ENCODE assay signal across 1 cellular context in the genomic region with DNA sequence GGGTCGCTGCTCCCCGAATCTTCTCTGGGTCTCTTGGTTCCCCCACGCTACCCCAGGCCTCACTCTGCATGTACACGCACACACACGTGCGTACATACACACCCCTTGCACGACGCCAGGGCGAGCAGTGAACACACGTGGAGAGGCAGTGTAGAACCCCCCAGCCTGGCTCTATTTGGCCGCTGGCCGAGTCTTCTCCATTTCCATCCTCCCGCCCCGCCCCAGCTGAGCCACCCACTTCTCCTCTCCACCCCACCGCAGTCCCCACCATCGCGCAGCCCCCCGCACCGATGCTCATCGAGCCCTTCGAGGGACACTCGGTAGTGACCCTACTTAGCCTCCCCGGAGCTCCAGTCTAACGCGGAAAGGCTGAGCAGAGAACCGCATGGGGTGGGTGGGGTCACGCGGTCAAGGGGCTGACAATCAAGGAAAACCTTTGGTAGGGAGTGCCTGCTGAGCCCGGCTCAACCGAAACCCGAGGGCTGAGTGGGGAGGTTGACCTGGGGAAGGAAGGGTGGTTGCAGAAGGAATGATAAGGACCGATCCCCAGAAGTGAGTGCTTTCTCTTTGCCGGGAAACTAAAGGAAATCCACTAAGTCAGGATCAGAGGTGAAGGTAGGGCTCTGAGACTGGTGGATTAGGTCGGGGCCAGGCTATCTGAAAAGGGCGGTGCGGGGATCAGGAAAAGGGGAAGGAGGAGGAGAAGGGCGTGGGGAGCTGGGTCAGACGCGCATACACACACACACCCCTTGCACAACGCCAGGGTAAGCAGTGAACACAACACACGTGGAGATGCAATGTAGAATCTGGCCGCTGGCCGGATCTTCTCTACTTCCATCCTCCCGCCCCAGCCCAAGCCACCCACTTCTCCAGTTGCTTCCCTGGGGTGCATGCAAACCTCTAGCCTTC.
TF ChIP-seq lines count a peak whose summit lies in the region.

No MANE protein-coding gene starts in this region.

TF ChIP-seq in K562, 482 proteins besides CTCF, POLR2A, EP300 and RAD21:
- TF ChIP-seq CBFA2T2 (conservative IDR thresholded peaks at IDR 0.05) (no peak), ZC3H4 (CRISPR knock-in tag; IDR thresholded peaks at IDR 0.05; ENCODE audit: borderline replicate concordance) (no peak), TSC22D4 (tag; IDR thresholded peaks at IDR 0.05) (no peak), ATF7 (IDR thresholded peaks at IDR 0.05) (no peak), TAF15 (IDR thresholded peaks at IDR 0.05; ENCODE audit: low read depth, low read length) (no peak), KAT8 (IDR thresholded peaks at IDR 0.05; ENCODE audit: low read depth) (no peak), STAT5B (CRISPR knock-in tag; IDR thresholded peaks at IDR 0.05) (no peak), IFI16 (CRISPR knock-in tag; IDR thresholded peaks at IDR 0.05) (no peak), CEBPB (tag; IDR thresholded peaks at IDR 0.05) (peak; percentile 73), BRCA1 (IDR thresholded peaks at IDR 0.05) (no peak), BRCA1 (CRISPR knock-in tag; IDR thresholded peaks at IDR 0.05) (no peak), SIN3B (IDR thresholded peaks at IDR 0.05; ENCODE audit: low read depth) (no peak), HLTF (IDR thresholded peaks at IDR 0.05) (no peak), L3MBTL2 (IDR thresholded peaks at IDR 0.05) (no peak), BHLHE40 (IDR thresholded peaks at IDR 0.05; ENCODE audit: low read length) (no peak), HDAC6 (IDR thresholded peaks at IDR 0.05; ENCODE audit: low read depth, low read length) (no peak), CREM (IDR thresholded peaks at IDR 0.05; ENCODE audit: low read depth) (peak; percentile 29; the same call in 1 of the 2 replicates), PTBP1 (IDR thresholded peaks at IDR 0.05; ENCODE audit: low read depth, low read length) (no peak), MYC (IDR thresholded peaks at IDR 0.05; ENCODE audit: low read depth, low read length) (peak; percentile 45; the same call in 1 of the 2 replicates), MYC (CRISPR knock-in tag; IDR thresholded peaks at IDR 0.05; ENCODE audit: borderline replicate concordance, low read depth) (no peak), DMBX1 (CRISPR knock-in tag; IDR thresholded peaks at IDR 0.05; ENCODE audit: borderline replicate concordance) (no peak), NRF1 (conservative IDR thresholded peaks at IDR 0.05 in 1 of 2, IDR thresholded peaks at IDR 0.05 in 1 of 2) (peak; percentile 22 to 32; a peak in 2 of 4 replicates), GATAD2A (IDR thresholded peaks at IDR 0.05) (no peak)
- TF ChIP-seq, protein P1, sequence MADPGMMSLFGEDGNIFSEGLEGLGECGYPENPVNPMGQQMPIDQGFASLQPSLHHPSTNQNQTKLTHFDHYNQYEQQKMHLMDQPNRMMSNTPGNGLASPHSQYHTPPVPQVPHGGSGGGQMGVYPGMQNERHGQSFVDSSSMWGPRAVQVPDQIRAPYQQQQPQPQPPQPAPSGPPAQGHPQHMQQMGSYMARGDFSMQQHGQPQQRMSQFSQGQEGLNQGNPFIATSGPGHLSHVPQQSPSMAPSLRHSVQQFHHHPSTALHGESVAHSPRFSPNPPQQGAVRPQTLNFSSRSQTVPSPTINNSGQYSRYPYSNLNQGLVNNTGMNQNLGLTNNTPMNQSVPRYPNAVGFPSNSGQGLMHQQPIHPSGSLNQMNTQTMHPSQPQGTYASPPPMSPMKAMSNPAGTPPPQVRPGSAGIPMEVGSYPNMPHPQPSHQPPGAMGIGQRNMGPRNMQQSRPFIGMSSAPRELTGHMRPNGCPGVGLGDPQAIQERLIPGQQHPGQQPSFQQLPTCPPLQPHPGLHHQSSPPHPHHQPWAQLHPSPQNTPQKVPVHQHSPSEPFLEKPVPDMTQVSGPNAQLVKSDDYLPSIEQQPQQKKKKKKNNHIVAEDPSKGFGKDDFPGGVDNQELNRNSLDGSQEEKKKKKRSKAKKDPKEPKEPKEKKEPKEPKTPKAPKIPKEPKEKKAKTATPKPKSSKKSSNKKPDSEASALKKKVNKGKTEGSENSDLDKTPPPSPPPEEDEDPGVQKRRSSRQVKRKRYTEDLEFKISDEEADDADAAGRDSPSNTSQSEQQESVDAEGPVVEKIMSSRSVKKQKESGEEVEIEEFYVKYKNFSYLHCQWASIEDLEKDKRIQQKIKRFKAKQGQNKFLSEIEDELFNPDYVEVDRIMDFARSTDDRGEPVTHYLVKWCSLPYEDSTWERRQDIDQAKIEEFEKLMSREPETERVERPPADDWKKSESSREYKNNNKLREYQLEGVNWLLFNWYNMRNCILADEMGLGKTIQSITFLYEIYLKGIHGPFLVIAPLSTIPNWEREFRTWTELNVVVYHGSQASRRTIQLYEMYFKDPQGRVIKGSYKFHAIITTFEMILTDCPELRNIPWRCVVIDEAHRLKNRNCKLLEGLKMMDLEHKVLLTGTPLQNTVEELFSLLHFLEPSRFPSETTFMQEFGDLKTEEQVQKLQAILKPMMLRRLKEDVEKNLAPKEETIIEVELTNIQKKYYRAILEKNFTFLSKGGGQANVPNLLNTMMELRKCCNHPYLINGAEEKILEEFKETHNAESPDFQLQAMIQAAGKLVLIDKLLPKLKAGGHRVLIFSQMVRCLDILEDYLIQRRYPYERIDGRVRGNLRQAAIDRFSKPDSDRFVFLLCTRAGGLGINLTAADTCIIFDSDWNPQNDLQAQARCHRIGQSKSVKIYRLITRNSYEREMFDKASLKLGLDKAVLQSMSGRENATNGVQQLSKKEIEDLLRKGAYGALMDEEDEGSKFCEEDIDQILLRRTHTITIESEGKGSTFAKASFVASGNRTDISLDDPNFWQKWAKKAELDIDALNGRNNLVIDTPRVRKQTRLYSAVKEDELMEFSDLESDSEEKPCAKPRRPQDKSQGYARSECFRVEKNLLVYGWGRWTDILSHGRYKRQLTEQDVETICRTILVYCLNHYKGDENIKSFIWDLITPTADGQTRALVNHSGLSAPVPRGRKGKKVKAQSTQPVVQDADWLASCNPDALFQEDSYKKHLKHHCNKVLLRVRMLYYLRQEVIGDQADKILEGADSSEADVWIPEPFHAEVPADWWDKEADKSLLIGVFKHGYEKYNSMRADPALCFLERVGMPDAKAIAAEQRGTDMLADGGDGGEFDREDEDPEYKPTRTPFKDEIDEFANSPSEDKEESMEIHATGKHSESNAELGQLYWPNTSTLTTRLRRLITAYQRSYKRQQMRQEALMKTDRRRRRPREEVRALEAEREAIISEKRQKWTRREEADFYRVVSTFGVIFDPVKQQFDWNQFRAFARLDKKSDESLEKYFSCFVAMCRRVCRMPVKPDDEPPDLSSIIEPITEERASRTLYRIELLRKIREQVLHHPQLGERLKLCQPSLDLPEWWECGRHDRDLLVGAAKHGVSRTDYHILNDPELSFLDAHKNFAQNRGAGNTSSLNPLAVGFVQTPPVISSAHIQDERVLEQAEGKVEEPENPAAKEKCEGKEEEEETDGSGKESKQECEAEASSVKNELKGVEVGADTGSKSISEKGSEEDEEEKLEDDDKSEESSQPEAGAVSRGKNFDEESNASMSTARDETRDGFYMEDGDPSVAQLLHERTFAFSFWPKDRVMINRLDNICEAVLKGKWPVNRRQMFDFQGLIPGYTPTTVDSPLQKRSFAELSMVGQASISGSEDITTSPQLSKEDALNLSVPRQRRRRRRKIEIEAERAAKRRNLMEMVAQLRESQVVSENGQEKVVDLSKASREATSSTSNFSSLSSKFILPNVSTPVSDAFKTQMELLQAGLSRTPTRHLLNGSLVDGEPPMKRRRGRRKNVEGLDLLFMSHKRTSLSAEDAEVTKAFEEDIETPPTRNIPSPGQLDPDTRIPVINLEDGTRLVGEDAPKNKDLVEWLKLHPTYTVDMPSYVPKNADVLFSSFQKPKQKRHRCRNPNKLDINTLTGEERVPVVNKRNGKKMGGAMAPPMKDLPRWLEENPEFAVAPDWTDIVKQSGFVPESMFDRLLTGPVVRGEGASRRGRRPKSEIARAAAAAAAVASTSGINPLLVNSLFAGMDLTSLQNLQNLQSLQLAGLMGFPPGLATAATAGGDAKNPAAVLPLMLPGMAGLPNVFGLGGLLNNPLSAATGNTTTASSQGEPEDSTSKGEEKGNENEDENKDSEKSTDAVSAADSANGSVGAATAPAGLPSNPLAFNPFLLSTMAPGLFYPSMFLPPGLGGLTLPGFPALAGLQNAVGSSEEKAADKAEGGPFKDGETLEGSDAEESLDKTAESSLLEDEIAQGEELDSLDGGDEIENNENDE (IDR thresholded peaks at IDR 0.05; ENCODE audit: low read depth, low read length), result no peak
- TF ChIP-seq, protein P2, sequence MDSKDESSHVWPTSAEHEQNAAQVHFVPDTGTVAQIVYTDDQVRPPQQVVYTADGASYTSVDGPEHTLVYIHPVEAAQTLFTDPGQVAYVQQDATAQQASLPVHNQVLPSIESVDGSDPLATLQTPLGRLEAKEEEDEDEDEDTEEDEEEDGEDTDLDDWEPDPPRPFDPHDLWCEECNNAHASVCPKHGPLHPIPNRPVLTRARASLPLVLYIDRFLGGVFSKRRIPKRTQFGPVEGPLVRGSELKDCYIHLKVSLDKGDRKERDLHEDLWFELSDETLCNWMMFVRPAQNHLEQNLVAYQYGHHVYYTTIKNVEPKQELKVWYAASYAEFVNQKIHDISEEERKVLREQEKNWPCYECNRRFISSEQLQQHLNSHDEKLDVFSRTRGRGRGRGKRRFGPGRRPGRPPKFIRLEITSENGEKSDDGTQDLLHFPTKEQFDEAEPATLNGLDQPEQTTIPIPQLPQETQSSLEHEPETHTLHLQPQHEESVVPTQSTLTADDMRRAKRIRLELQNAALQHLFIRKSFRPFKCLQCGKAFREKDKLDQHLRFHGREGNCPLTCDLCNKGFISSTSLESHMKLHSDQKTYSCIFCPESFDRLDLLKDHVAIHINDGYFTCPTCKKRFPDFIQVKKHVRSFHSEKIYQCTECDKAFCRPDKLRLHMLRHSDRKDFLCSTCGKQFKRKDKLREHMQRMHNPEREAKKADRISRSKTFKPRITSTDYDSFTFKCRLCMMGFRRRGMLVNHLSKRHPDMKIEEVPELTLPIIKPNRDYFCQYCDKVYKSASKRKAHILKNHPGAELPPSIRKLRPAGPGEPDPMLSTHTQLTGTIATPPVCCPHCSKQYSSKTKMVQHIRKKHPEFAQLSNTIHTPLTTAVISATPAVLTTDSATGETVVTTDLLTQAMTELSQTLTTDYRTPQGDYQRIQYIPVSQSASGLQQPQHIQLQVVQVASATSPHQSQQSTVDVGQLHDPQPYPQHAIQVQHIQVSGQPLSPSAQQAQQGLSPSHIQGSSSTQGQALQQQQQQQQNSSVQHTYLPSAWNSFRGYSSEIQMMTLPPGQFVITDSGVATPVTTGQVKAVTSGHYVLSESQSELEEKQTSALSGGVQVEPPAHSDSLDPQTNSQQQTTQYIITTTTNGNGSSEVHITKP (IDR thresholded peaks at IDR 0.05; ENCODE audit: partially characterized antibody), result no peak
- TF ChIP-seq, protein P3, sequence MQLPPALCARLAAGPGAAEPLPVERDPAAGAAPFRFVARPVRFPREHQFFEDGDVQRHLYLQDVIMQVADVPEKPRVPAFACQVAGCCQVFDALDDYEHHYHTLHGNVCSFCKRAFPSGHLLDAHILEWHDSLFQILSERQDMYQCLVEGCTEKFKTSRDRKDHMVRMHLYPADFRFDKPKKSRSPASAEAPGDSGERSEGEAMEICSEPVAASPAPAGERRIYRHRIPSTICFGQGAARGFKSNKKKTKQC (CRISPR knock-in tag; IDR thresholded peaks at IDR 0.05), result no peak
- TF ChIP-seq, protein P4, sequence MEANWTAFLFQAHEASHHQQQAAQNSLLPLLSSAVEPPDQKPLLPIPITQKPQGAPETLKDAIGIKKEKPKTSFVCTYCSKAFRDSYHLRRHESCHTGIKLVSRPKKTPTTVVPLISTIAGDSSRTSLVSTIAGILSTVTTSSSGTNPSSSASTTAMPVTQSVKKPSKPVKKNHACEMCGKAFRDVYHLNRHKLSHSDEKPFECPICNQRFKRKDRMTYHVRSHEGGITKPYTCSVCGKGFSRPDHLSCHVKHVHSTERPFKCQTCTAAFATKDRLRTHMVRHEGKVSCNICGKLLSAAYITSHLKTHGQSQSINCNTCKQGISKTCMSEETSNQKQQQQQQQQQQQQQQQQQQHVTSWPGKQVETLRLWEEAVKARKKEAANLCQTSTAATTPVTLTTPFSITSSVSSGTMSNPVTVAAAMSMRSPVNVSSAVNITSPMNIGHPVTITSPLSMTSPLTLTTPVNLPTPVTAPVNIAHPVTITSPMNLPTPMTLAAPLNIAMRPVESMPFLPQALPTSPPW (CRISPR knock-in tag; IDR thresholded peaks at IDR 0.05), result no peak
- TF ChIP-seq, protein P5, sequence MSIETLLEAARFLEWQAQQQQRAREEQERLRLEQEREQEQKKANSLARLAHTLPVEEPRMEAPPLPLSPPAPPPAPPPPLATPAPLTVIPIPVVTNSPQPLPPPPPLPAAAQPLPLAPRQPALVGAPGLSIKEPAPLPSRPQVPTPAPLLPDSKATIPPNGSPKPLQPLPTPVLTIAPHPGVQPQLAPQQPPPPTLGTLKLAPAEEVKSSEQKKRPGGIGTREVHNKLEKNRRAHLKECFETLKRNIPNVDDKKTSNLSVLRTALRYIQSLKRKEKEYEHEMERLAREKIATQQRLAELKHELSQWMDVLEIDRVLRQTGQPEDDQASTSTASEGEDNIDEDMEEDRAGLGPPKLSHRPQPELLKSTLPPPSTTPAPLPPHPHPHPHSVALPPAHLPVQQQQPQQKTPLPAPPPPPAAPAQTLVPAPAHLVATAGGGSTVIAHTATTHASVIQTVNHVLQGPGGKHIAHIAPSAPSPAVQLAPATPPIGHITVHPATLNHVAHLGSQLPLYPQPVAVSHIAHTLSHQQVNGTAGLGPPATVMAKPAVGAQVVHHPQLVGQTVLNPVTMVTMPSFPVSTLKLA (conservative IDR thresholded peaks at IDR 0.05), result 0 out of 4 replicates have a peak, but pooled peaks of 1 of the 2 experiments have one; percentile 14
TF ChIP-seq in K562: peak in this region for 5.
